21 cellular contexts compared by ENCODE assay signal in the genomic region with DNA sequence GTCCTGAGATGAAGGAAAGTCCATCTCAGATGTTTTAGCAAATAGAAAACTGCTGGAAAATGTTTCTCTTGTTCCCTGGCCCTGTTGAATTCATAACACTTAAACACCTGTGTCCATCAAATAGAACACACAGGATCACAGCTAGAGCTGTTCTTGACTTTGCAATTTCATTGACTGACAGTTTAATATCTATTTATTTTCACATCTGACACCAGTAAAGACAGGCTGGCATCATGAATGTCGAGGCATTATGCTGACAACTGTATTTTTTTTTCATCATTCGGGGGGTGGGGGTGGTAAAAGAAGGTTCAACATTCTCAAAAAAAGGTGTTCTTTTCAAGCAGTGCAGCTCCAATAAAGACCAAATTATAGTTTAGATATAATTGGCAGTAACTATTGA.
"Had no signal": no experiment of that assay in that cellular context is flagged by ENCODE, and none has a peak within 500 bp of the region (broad histone marks: within the 10 kb centered on the region; RNA-seq: fewer than 3 reads in every experiment).

No MANE protein-coding gene starts in this region.

- H3K36me3 Mint-ChIP-seq: activated naive CD8-positive, alpha-beta T cell treated with anti-CD3 and anti-CD28 coated beads, Interleukin-2, amount 10 ng/mL, durations not matched to agents 7 days and 5 days had no signal

- H3K9me3 Mint-ChIP-seq: activated CD4-positive, alpha-beta T cell treated with anti-CD3 and anti-CD28 coated beads, Interleukin-2, amount 10 ng/mL, durations not matched to agents 24 days and 14 days; activated naive CD8-positive, alpha-beta T cell treated with anti-CD3 and anti-CD28 coated beads, Interleukin-2, amount 10 ng/mL, durations not matched to agents 7 days and 5 days had no signal

- H3K27ac Mint-ChIP-seq: activated CD4-positive, alpha-beta T cell treated with anti-CD3 and anti-CD28 coated beads, Interleukin-2, amount 10 ng/mL, durations not matched to agents 24 days and 14 days; activated CD8-positive, alpha-beta T cell treated with anti-CD3 and anti-CD28 coated beads for 36 hours; activated naive CD8-positive, alpha-beta T cell treated with anti-CD3 and anti-CD28 coated beads, Interleukin-2, amount 10 ng/mL, durations not matched to agents 7 days and 5 days; activated T-helper 17 cell treated with anti-CD3 and anti-CD28 coated beads, Interleukin-2, amount 50 U/mL, for 72 hours; nephron progenitor cell had no signal

- DNase-seq: activated CD4-positive, alpha-beta T cell treated with anti-CD3 and anti-CD28 coated beads, Interleukin-2, amount 10 ng/mL, durations not matched to agents 24 days and 14 days; activated CD8-positive, alpha-beta T cell treated with anti-CD3 and anti-CD28 coated beads for 36 hours; activated naive CD4-positive, alpha-beta T cell; activated naive CD8-positive, alpha-beta T cell treated with anti-CD3 and anti-CD28 coated beads, Interleukin-2, amount 10 ng/mL, durations not matched to agents 7 days and 5 days; activated T-cell treated with anti-CD3 and anti-CD28 coated beads, Interleukin-2, amount 50 U/mL, for 1 hour; amygdala; dermis blood vessel endothelial cell; effector memory CD4-positive, alpha-beta T cell; heart right ventricle; left ventricle myocardium inferior; mammary epithelial cell; nephron progenitor cell; occipital lobe; stimulated activated CD4-positive, alpha-beta T cell treated with anti-CD3 and anti-CD28 coated beads, Interleukin-12 subunit alpha, Interleukin-12 subunit beta, amount 100 ng/mL, for 4 hours; stimulated activated CD4-positive, alpha-beta T cell treated with anti-CD3 and anti-CD28 coated beads, Interleukin-1b, Interleukin-23, amount 100 ng/mL, for 48 hours; stimulated activated naive CD8-positive, alpha-beta T cell treated with anti-CD3 and anti-CD28 coated beads, Interleukin-15, Interleukin-2, amounts not matched to agents 100 U/mL and 50 U/mL, for 24 hours; substantia nigra; tibial artery had no signal

- H3K4me3 Mint-ChIP-seq: activated CD4-positive, alpha-beta T cell treated with anti-CD3 and anti-CD28 coated beads, Interleukin-2, amount 10 ng/mL, durations not matched to agents 24 days and 14 days; activated CD8-positive, alpha-beta T cell treated with anti-CD3 and anti-CD28 coated beads for 36 hours; activated naive CD8-positive, alpha-beta T cell treated with anti-CD3 and anti-CD28 coated beads, Interleukin-2, amount 10 ng/mL, durations not matched to agents 7 days and 5 days; activated T-helper 17 cell treated with anti-CD3 and anti-CD28 coated beads, Interleukin-2, amount 50 U/mL, for 72 hours; nephron progenitor cell had no signal

- H3K4me1 Mint-ChIP-seq: activated CD4-positive, alpha-beta T cell treated with anti-CD3 and anti-CD28 coated beads, Interleukin-2, amount 10 ng/mL, durations not matched to agents 24 days and 14 days; activated naive CD8-positive, alpha-beta T cell treated with anti-CD3 and anti-CD28 coated beads, Interleukin-2, amount 10 ng/mL, durations not matched to agents 7 days and 5 days; activated T-helper 17 cell treated with anti-CD3 and anti-CD28 coated beads, Interleukin-2, amount 50 U/mL, for 72 hours; nephron progenitor cell had no signal

- FAIRE-seq: endothelial cell of umbilical vein had no signal

- H3K27me3 Mint-ChIP-seq: activated CD4-positive, alpha-beta T cell treated with anti-CD3 and anti-CD28 coated beads, Interleukin-2, amount 10 ng/mL, durations not matched to agents 24 days and 14 days; activated CD8-positive, alpha-beta T cell treated with anti-CD3 and anti-CD28 coated beads for 36 hours; activated naive CD8-positive, alpha-beta T cell treated with anti-CD3 and anti-CD28 coated beads, Interleukin-2, amount 10 ng/mL, durations not matched to agents 7 days and 5 days; activated T-helper 17 cell treated with anti-CD3 and anti-CD28 coated beads, Interleukin-2, amount 50 U/mL, for 72 hours had no signal

- ATAC-seq: activated CD8-positive, alpha-beta T cell treated with anti-CD3 and anti-CD28 coated beads for 36 hours; activated T-helper 17 cell treated with anti-CD3 and anti-CD28 coated beads, Interleukin-2, amount 50 U/mL, for 72 hours; gastroesophageal sphincter; heart right ventricle; stimulated activated naive CD8-positive, alpha-beta T cell treated with anti-CD3 and anti-CD28 coated beads, Interleukin-15, Interleukin-2, amounts not matched to agents 100 U/mL and 50 U/mL, for 24 hours had no signal
